In the genomic region with DNA sequence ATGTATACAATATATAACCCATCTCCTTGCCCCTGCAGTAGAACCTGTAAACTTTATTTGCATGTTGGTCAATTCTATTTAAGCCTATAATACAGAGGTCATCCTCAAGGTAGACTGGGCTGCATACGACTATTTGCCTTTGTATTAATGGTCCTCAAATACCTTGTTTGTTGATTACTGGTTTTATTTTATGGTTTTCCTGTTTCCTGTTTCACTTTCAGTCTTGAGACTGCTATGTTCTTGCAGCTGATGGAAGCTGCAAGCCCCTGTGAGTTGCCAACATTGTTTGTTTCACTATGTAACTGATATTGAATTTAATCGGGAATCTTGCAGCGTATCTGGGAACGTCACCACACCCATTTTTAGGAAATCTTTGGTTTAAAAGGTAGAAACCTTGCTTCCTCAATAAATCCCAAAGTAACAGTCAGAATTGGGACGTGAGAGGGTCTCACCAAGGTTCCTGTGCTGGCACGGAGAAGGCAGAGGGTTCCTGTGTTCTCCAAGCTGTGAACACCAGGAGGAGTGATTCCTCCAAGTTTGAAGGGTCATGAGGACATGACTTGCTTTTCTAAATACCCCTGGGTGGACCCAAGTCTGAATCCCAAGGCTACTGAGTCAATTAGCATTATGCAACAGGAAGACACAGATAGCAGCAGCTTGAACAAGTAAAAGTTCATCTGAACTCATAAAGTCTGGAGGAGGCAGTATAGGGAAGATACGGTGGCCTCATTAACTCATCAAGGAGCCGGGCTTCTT, we compare ENCODE assay signal across 15 cellular contexts.
DNase-seq lines count a peak whose midpoint lies in the region; ATAC-seq and TF ChIP-seq lines count a peak whose summit lies in the region.
"Had no signal": no experiment of that assay in that cellular context is flagged by ENCODE, and none has a peak within 500 bp of the region (broad histone marks: within the 10 kb centered on the region; RNA-seq: fewer than 3 reads in every experiment).

No MANE protein-coding gene starts in this region.

- peak overlapping the region; percentile 93 for H2AFZ ChIP-seq in ACC112 (ENCODE audit: low read length, unreplicated experiment)
- H2AFZ ChIP-seq: hepatocyte had no signal

- no peaks in the 10 kb centered on the region for H3K79me2 ChIP-seq in ACC112 (ENCODE audit: control insufficient read depth, insufficient read depth, low read length, unreplicated experiment)
- H3K79me2 ChIP-seq: hepatocyte had no signal

- H3K4me3 Mint-ChIP-seq in T-helper 17 cell (peak overlapping the region; percentile 74), endothelial cell (ENCODE audit: unreplicated experiment) (no peak overlapping the region)
- H3K4me3 Mint-ChIP-seq: T-helper 1 cell treated with Interleukin-12 subunit alpha and Interleukin-12 subunit beta and Interleukin-4 antibody, amounts not matched to agents 30 μg/mL and 1 μg/mL, for 36 hours had no signal

- ATAC-seq in T-helper 17 cell = no peak
- ATAC-seq in heart right ventricle = peak; percentile 45 to 74 (median 59)
- ATAC-seq in right lobe of liver = no peak

- TF ChIP-seq CTCF in heart right ventricle (IDR thresholded peaks at IDR 0.05) = peak in 2 of 9 donors; percentile 11 to 39
- TF ChIP-seq CTCF in endothelial cell (IDR thresholded peaks at IDR 0.05; ENCODE audit: unreplicated experiment) = no peak
- TF ChIP-seq CTCF in right lobe of liver (IDR thresholded peaks at IDR 0.05) = no peak

- no peak for TF ChIP-seq POLR2A in right lobe of liver (IDR thresholded peaks at IDR 0.05)

- DNase-seq in DMS153 treated with DMSO at 0.1 percent for 48 hours (lab: John Stamatoyannopoulos, UW; ENCODE audit: unreplicated experiment) (peak; percentile 7), T-helper 17 cell (no peak), heart right ventricle (no peak), endothelial cell (ENCODE audit: low spot score) (no peak), NCI-H128 (lab: John Stamatoyannopoulos, UW; ENCODE audit: unreplicated experiment) (no peak), right lobe of liver (no peak), NCI-H1105 (lab: John Stamatoyannopoulos, UW) (no peak)
- DNase-seq: aorta; NCI-H2107; posterior cingulate gyrus; stimulated activated CD4-positive, alpha-beta T cell treated with anti-CD3 and anti-CD28 coated beads, Interleukin-4, amount 100 ng/mL, for 1 hour; stomach had no signal

- H3K4me1 ChIP-seq in ACC112 (ENCODE audit: control insufficient read depth, insufficient read depth, low read length, unreplicated experiment) = peaks cover 16% of the 10 kb centered on the region
- peaks cover 0 to 18% (median 4%) of the 10 kb centered on the region in 9 donors for H3K4me1 ChIP-seq in heart right ventricle
- no peaks in the 10 kb centered on the region for H3K4me1 ChIP-seq in right lobe of liver

- 22 to 23% methylated on average over 8 of the region's 8 CpGs for WGBS in heart right ventricle, 2 donors
- WGBS in right lobe of liver (ENCODE audit: insufficient coverage, low coverage, low lambda C conversion rate, missing lambda C conversion rate) = 61% methylated on average over 8 of the region's 8 CpGs

- no peaks in the 10 kb centered on the region for H3K27me3 Mint-ChIP-seq in T-helper 17 cell
- no peaks in the 10 kb centered on the region for H3K27me3 Mint-ChIP-seq in endothelial cell (ENCODE audit: unreplicated experiment)

- H3K4me1 Mint-ChIP-seq in T-helper 17 cell = peaks cover 9% of the 10 kb centered on the region
- peaks cover 7% of the 10 kb centered on the region for H3K4me1 Mint-ChIP-seq in endothelial cell (ENCODE audit: unreplicated experiment)

- H3K27ac Mint-ChIP-seq in T-helper 17 cell (no peak overlapping the region), endothelial cell (ENCODE audit: unreplicated experiment) (no peak overlapping the region)
- H3K27ac Mint-ChIP-seq: T-helper 1 cell treated with Interleukin-12 subunit alpha and Interleukin-12 subunit beta and Interleukin-4 antibody, amounts not matched to agents 30 μg/mL and 1 μg/mL, for 36 hours had no signal

- H3K27me3 ChIP-seq in ACC112 (ENCODE audit: insufficient read depth, low read length) (no peaks in the 10 kb centered on the region), heart right ventricle (no peaks in the 10 kb centered on the region), right lobe of liver (no peaks in the 10 kb centered on the region)
- H3K27me3 ChIP-seq: hepatocyte, stomach had no signal

- H3K9me3 Mint-ChIP-seq in endothelial cell (ENCODE audit: unreplicated experiment) = no peaks in the 10 kb centered on the region
- H3K9me3 Mint-ChIP-seq: T-helper 1 cell treated with Interleukin-12 subunit alpha and Interleukin-12 subunit beta and Interleukin-4 antibody, amounts not matched to agents 30 μg/mL and 1 μg/mL, for 36 hours had no signal

- H3K36me3 ChIP-seq in ACC112 (ENCODE audit: insufficient read depth, low read length) = no peaks in the 10 kb centered on the region
- no peaks in the 10 kb centered on the region for H3K36me3 ChIP-seq in heart right ventricle
- no peaks in the 10 kb centered on the region for H3K36me3 ChIP-seq in right lobe of liver
- H3K36me3 ChIP-seq: stomach had no signal

- no peaks in the 10 kb centered on the region for H3K9me3 ChIP-seq in T-helper 17 cell (ENCODE audit: control insufficient read depth, low read length, poor library complexity, severe bottlenecking)
- H3K9me3 ChIP-seq in heart right ventricle = no peaks in the 10 kb centered on the region
- H3K9me3 ChIP-seq in right lobe of liver = no peaks in the 10 kb centered on the region
- H3K9me3 ChIP-seq: stomach had no signal

- H3K36me3 Mint-ChIP-seq in T-helper 17 cell (ENCODE audit: low read depth) (no peaks in the 10 kb centered on the region), endothelial cell (ENCODE audit: low read depth, unreplicated experiment) (no peaks in the 10 kb centered on the region)

- no peak overlapping the region; the same call in 1 of the 2 replicates for H3K27ac ChIP-seq in ACC112 (ENCODE audit: low read depth, low read length)
- H3K27ac ChIP-seq in heart right ventricle = peak overlapping the region in 8 of 10 donors; percentile 39 to 68 (median 59)
- H3K27ac ChIP-seq in right lobe of liver = no peak overlapping the region
- H3K27ac ChIP-seq: hepatocyte, stomach had no signal

- intact Hi-C loops in heart right ventricle (cut with DNase I) = no loop called here
- intact Hi-C loops in right lobe of liver (cut with DNase I) = no loop called here

- H3K4me3 ChIP-seq in ACC112 (ENCODE audit: low read depth, low read length) (peak overlapping the region; percentile 74), heart right ventricle (peak overlapping the region in 7 of 10 donors; percentile 10 to 40 (median 33)), right lobe of liver (peak overlapping the region in 1 of 3 donors; percentile 5)
- H3K4me3 ChIP-seq: hepatocyte, stomach had no signal

Comparison
In these comparisons a context has a peak if more than half of its experiments do, and no peak if none do; other contexts are left out.
1. H3K27ac ChIP-seq: peak in heart right ventricle (8 of 10); none in ACC112 (single experiment) and right lobe of liver (0 of 3).
2. ATAC-seq: peak in heart right ventricle (8 of 8); none in T-helper 17 cell (single experiment) and right lobe of liver (0 of 4).